ENCODE assay signal across 29 cellular contexts in the genomic region with DNA sequence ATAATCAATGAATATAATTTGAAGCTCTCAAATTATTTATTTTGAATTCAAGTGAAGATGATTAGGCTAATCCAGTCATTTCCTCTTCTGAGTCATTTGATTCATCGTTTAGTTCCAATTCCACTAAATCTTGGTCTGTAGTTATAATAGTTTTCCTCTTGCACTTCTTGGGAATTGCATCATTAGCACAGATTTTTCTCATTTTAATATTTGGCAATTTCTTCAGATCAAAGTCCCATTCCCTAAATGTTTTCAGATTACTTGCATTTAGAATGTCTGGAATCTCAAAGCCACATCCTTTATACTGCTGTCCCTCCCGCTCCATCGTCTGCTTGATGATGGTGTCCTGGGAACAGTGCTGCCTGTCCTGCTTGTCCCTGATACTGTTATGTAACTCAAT. TPM values are rescaled to one million over a fixed set of nuclear protein-coding genes. Genes with fewer than 3 reads are reported as not detected.
DNase-seq lines count a peak whose midpoint lies in the region; ATAC-seq and TF ChIP-seq lines count a peak whose summit lies in the region.
"Had no signal": no experiment of that assay in that cellular context is flagged by ENCODE, and none has a peak within 500 bp of the region (broad histone marks: within the 10 kb centered on the region; RNA-seq: fewer than 3 reads in every experiment).

No MANE protein-coding gene starts in this region.

- peak overlapping the region; percentile 41 for H3K4me2 ChIP-seq in fibroblast of lung (ENCODE audit: extremely low read depth, insufficient read depth, low read length)
- H3K4me2 ChIP-seq in smooth muscle cell = peak overlapping the region; percentile 25
- H3K4me2 ChIP-seq: BLaER1, neural progenitor cell, PC-9 had no signal

- no peaks in the 10 kb centered on the region for H3K27me3 Mint-ChIP-seq in activated naive CD8-positive, alpha-beta T cell treated with anti-CD3 and anti-CD28 coated beads, Interleukin-2, amount 50 U/mL, for 24 hours
- H3K27me3 Mint-ChIP-seq: activated CD4-positive, alpha-beta memory T cell treated with anti-CD3 and anti-CD28 coated beads, Interleukin-2, amount 10 ng/mL, durations not matched to agents 7 days and 5 days; central memory CD8-positive, alpha-beta T cell; stimulated activated naive CD8-positive, alpha-beta T cell treated with anti-CD3 and anti-CD28 coated beads, Interleukin-15, amount 100 ng/mL, for 72 hours; type B pancreatic cell had no signal

- peaks cover 12% of the 10 kb centered on the region for H3K9me3 Mint-ChIP-seq in activated naive CD8-positive, alpha-beta T cell treated with anti-CD3 and anti-CD28 coated beads, Interleukin-2, amount 50 U/mL, for 24 hours

- POLR2A ChIA-PET in HEK293T (lab: Yijun Ruan, JAX) = no interaction called here

- H2AFZ ChIP-seq in fibroblast of lung (ENCODE audit: low read length) (no peak overlapping the region), smooth muscle cell (ENCODE audit: low read depth) (no peak overlapping the region)
- H2AFZ ChIP-seq: neural progenitor cell, PC-9 had no signal

- H3K9ac ChIP-seq in fibroblast of lung (ENCODE audit: insufficient read depth, low read length) (no peak overlapping the region), smooth muscle cell (ENCODE audit: low read depth) (no peak overlapping the region)
- H3K9ac ChIP-seq: BLaER1, neural progenitor cell had no signal

- H3K4me3 ChIP-seq in fibroblast of lung (replicated peaks in 1 of 4; ENCODE audit: control extremely low read depth in 1 of 4, insufficient read depth in 1 of 4, low read depth in 3 of 4, low read length in 4 of 4) (no peak overlapping the region), smooth muscle cell (no peak overlapping the region), esophagus muscularis mucosa (no peak overlapping the region)
- H3K4me3 ChIP-seq: BLaER1, heart left ventricle, K562, left ventricle myocardium inferior, neural progenitor cell, PC-9, prostate gland, skin epidermis had no signal

- no peaks in the 10 kb centered on the region for H3K27me3 ChIP-seq in fibroblast of lung (ENCODE audit: control insufficient read depth, insufficient read depth, low read length)
- no peaks in the 10 kb centered on the region for H3K27me3 ChIP-seq in smooth muscle cell (ENCODE audit: low read depth)
- H3K27me3 ChIP-seq in esophagus muscularis mucosa = no peaks in the 10 kb centered on the region
- H3K27me3 ChIP-seq: BLaER1, heart left ventricle, neural progenitor cell had no signal

- H3K27ac Mint-ChIP-seq in activated naive CD8-positive, alpha-beta T cell treated with anti-CD3 and anti-CD28 coated beads, Interleukin-2, amount 50 U/mL, for 24 hours = no peak overlapping the region
- H3K27ac Mint-ChIP-seq: activated CD4-positive, alpha-beta memory T cell treated with anti-CD3 and anti-CD28 coated beads, Interleukin-2, amount 10 ng/mL, durations not matched to agents 7 days and 5 days; neural progenitor cell; T-helper 2 cell treated with Interferon-gamma antibody and Interleukin-4, amounts not matched to agents 5 μg/mL and 100 μg/mL, for 36 hours; type B pancreatic cell had no signal

- ATAC-seq in SK-N-SH treated with all-trans-retinoic acid at 6 μM for 48 hours (peak; percentile 79), left ventricle myocardium superior (no peak)
- ATAC-seq in activated naive CD8-positive, alpha-beta T cell treated with anti-CD3 and anti-CD28 coated beads, Interleukin-2, amount 50 U/mL, for 24 hours = no peak
- ATAC-seq: K562; stimulated activated naive CD8-positive, alpha-beta T cell treated with anti-CD3 and anti-CD28 coated beads, Interleukin-15, amount 100 ng/mL, for 72 hours had no signal

- peaks cover 11% of the 10 kb centered on the region for H3K4me1 Mint-ChIP-seq in activated naive CD8-positive, alpha-beta T cell treated with anti-CD3 and anti-CD28 coated beads, Interleukin-2, amount 50 U/mL, for 24 hours
- H3K4me1 Mint-ChIP-seq: neural progenitor cell had no signal

- no peak for TF ChIP-seq POLR2A in esophagus muscularis mucosa (IDR thresholded peaks at IDR 0.05; ENCODE audit: low read depth)

- peak; percentile 69 for DNase-seq in GM03348 (ENCODE audit: low spot score)
- DNase-seq in fibroblast of lung (ENCODE audit: low read depth in 2 of 2) = peak; percentile 26 to 74
- no peak for DNase-seq in smooth muscle cell (lab: John Stamatoyannopoulos, UW; ENCODE audit: unreplicated experiment)
- no peak for DNase-seq in left ventricle myocardium superior
- DNase-seq in activated naive CD8-positive, alpha-beta T cell treated with anti-CD3 and anti-CD28 coated beads, Interleukin-2, amount 50 U/mL, for 24 hours = no peak
- DNase-seq in esophagus muscularis mucosa (ENCODE audit: extremely low spot score) = no peak
- no peak for DNase-seq in HEK293T (ENCODE audit: extremely low spot score)
- DNase-seq: activated CD4-positive, alpha-beta memory T cell treated with anti-CD3 and anti-CD28 coated beads, Interleukin-2, amount 10 ng/mL, durations not matched to agents 7 days and 5 days; activated CD4-positive, CD25-positive, alpha-beta regulatory T cell; activated T-cell treated with anti-CD3 and anti-CD28 coated beads for 4 hours; amygdala; Caco-2; DND-41; heart left ventricle; left ventricle myocardium inferior; NCI-H1930; NCI-H345; PC-9; stimulated activated CD4-positive, alpha-beta T cell treated with anti-CD3 and anti-CD28 coated beads, Interleukin-2, amount 100 ng/mL, for 48 hours; stimulated activated naive CD8-positive, alpha-beta T cell treated with anti-CD3 and anti-CD28 coated beads, Interleukin-15, amount 100 ng/mL, for 72 hours had no signal

- no peak overlapping the region for H3K4me3 Mint-ChIP-seq in activated naive CD8-positive, alpha-beta T cell treated with anti-CD3 and anti-CD28 coated beads, Interleukin-2, amount 50 U/mL, for 24 hours
- H3K4me3 Mint-ChIP-seq: activated CD4-positive, alpha-beta memory T cell treated with anti-CD3 and anti-CD28 coated beads, Interleukin-2, amount 10 ng/mL, durations not matched to agents 7 days and 5 days; central memory CD8-positive, alpha-beta T cell; neural progenitor cell; stimulated activated naive CD8-positive, alpha-beta T cell treated with anti-CD3 and anti-CD28 coated beads, Interleukin-15, amount 100 ng/mL, for 72 hours; T-helper 2 cell treated with Interferon-gamma antibody and Interleukin-4, amounts not matched to agents 5 μg/mL and 100 μg/mL, for 36 hours; type B pancreatic cell had no signal

- H3F3A ChIP-seq in smooth muscle cell (ENCODE audit: low read depth) = no peaks in the 10 kb centered on the region

- TF ChIP-seq CTCF in fibroblast of lung (conservative IDR thresholded peaks at IDR 0.05 in 1 of 2, IDR thresholded peaks at IDR 0.05 in 1 of 2; ENCODE audit: low read depth in 1 of 2, low read length in 2 of 2) (no peak), smooth muscle cell (IDR thresholded peaks at IDR 0.05; ENCODE audit: borderline replicate concordance, insufficient read depth, poor library complexity, severe bottlenecking) (no peak), esophagus muscularis mucosa (IDR thresholded peaks at IDR 0.05) (no peak)

- peaks cover 10% of the 10 kb centered on the region for H3K36me3 Mint-ChIP-seq in activated naive CD8-positive, alpha-beta T cell treated with anti-CD3 and anti-CD28 coated beads, Interleukin-2, amount 50 U/mL, for 24 hours (ENCODE audit: low read depth)

- H3K36me3 ChIP-seq in fibroblast of lung (ENCODE audit: control insufficient read depth, insufficient read depth, low read length) (no peaks in the 10 kb centered on the region), smooth muscle cell (ENCODE audit: low read depth) (no peaks in the 10 kb centered on the region), esophagus muscularis mucosa (no peaks in the 10 kb centered on the region)
- H3K36me3 ChIP-seq: heart left ventricle, left ventricle myocardium inferior, neural progenitor cell, prostate gland had no signal

- CTCF ChIA-PET in HEK293T (lab: Yijun Ruan, JAX) = no interaction called here

- H3K79me2 ChIP-seq in fibroblast of lung (ENCODE audit: control insufficient read depth, insufficient read depth, low read length) = peaks cover 2% of the 10 kb centered on the region
- H3K79me2 ChIP-seq in smooth muscle cell (ENCODE audit: low read depth) = peaks cover 44% of the 10 kb centered on the region

- intact Hi-C loops in left ventricle myocardium superior (cut with micrococcal nuclease) = no loop called here
- intact Hi-C loops in esophagus muscularis mucosa (cut with DNase I) = no loop called here

- H3K9me3 ChIP-seq in fibroblast of lung (ENCODE audit: control insufficient read depth, insufficient read depth, low read depth, low read length) (no peaks in the 10 kb centered on the region), smooth muscle cell (replicated peaks; ENCODE audit: low read depth) (no peaks in the 10 kb centered on the region), esophagus muscularis mucosa (peaks cover 0 to 5% (median 0%) of the 10 kb centered on the region in 4 donors)
- H3K9me3 ChIP-seq: prostate gland had no signal

- H3K27ac ChIP-seq in fibroblast of lung (ENCODE audit: insufficient read depth, low read length) (peak overlapping the region; percentile 15), smooth muscle cell (ENCODE audit: low read depth) (no peak overlapping the region), esophagus muscularis mucosa (replicated peaks in 1 of 4) (no peak overlapping the region)
- H3K27ac ChIP-seq: BLaER1, left ventricle myocardium inferior, neural progenitor cell, PC-9, prostate gland had no signal

- WGBS in smooth muscle cell (ENCODE audit: low lambda C conversion rate) = 46% methylated on average over 3 of the region's 3 CpGs
- WGBS in esophagus muscularis mucosa = 74% methylated on average over 3 of the region's 3 CpGs

- TF ChIP-seq EP300 in esophagus muscularis mucosa (IDR thresholded peaks at IDR 0.05) = no peak

- H4K20me1 ChIP-seq in fibroblast of lung (ENCODE audit: control insufficient read depth, extremely low read depth, insufficient read depth, low read length) (no peaks in the 10 kb centered on the region), smooth muscle cell (ENCODE audit: low read depth) (peaks cover 7% of the 10 kb centered on the region)
- H4K20me1 ChIP-seq: BLaER1 had no signal

- peaks cover 2% of the 10 kb centered on the region for H3K4me1 ChIP-seq in fibroblast of lung (ENCODE audit: control insufficient read depth, extremely low read depth, insufficient read depth, low read length)
- peaks cover 4% of the 10 kb centered on the region for H3K4me1 ChIP-seq in smooth muscle cell (ENCODE audit: low read depth)
- peaks cover 0 to 6% (median 2%) of the 10 kb centered on the region in 4 donors for H3K4me1 ChIP-seq in esophagus muscularis mucosa
- H3K4me1 ChIP-seq: prostate gland had no signal

TF ChIP-seq in SK-N-SH treated with all-trans-retinoic acid at 6 μM for 48 hours, 23 proteins besides CTCF, POLR2A, EP300 and RAD21 (continues in another document):
- TF ChIP-seq SNAI2 (CRISPR knock-in tag; IDR thresholded peaks at IDR 0.05) = no peak
- TF ChIP-seq ISL1 (CRISPR knock-in tag; IDR thresholded peaks at IDR 0.05) = no peak

RNA-seq across cellular contexts. Expression of a gene that starts 43.5 kb away (rescaled TPM):
- total RNA-seq in fibroblast of lung (17.5 and 24.9 TPM in 2 replicates), smooth muscle cell (18.4 and 21.5 TPM in 2 replicates), left ventricle myocardium superior (103 TPM), esophagus muscularis mucosa (10 to 100 TPM; 44.9 to 78.3 (median 68.5) TPM)
- polyA plus RNA-seq in fibroblast of lung (17.5 and 24.1 TPM in 2 replicates), smooth muscle cell (26.2 and 34.8 TPM in 2 replicates)
- 16.3 and 21.0 TPM in 2 replicates for polyA plus RNA-seq in fibroblast of lung (2012)
- polyA minus RNA-seq in fibroblast of lung (ENCODE audit: low replicate concordance) = 42.1 and 45.3 TPM in 2 replicates

Comparison
In these comparisons a context has a peak if more than half of its experiments do, and no peak if none do; other contexts are left out.
1. DNase-seq: peak in GM03348 (single experiment) and fibroblast of lung (2 of 2); none in smooth muscle cell (single experiment), left ventricle myocardium superior (single experiment), activated naive CD8-positive, alpha-beta T cell treated with anti-CD3 and anti-CD28 coated beads, Interleukin-2, amount 50 U/mL, for 24 hours (single experiment), esophagus muscularis mucosa (single experiment) and HEK293T (single experiment).